ENCODE assay signal across 29 cellular contexts in genomic region chr3:139778884-139779283, GRCh38.
"Had no signal": no experiment of that assay in that cellular context is flagged by ENCODE, and none has a peak within 500 bp of the region (broad histone marks: within the 10 kb centered on the region; RNA-seq: fewer than 3 reads in every experiment).

No MANE protein-coding gene starts in this region.

- H3K9me3 ChIP-seq: left lung, lower lobe of right lung, neutrophil, suprapubic skin, thoracic aorta, tibial artery, uterus had no signal

- H3K4me3 ChIP-seq: left lung, lower lobe of right lung, skin epidermis, suprapubic skin, thoracic aorta, tibial artery, uterus had no signal

- H3K36me3 Mint-ChIP-seq: immature natural killer cell, naive B cell, natural killer cell, type B pancreatic cell had no signal

- H3K27me3 ChIP-seq: left lung, neutrophil, suprapubic skin, tibial artery, uterus had no signal

- H3K27me3 Mint-ChIP-seq: stimulated activated naive CD8-positive, alpha-beta T cell treated with anti-CD3 and anti-CD28 coated beads, Interleukin-15, Interleukin-2, amounts not matched to agents 100 ng/mL and 50 ng/mL, for 24 hours had no signal

- H3K4me1 Mint-ChIP-seq: immature natural killer cell, naive B cell, natural killer cell had no signal

- H3K27ac Mint-ChIP-seq: immature natural killer cell; naive B cell; natural killer cell; progenitor cell of endocrine pancreas; stimulated activated naive CD8-positive, alpha-beta T cell treated with anti-CD3 and anti-CD28 coated beads, Interleukin-15, Interleukin-2, amounts not matched to agents 100 ng/mL and 50 ng/mL, for 24 hours; type B pancreatic cell had no signal

- H3K9me3 Mint-ChIP-seq: immature natural killer cell; natural killer cell; neural crest cell; stimulated activated naive CD8-positive, alpha-beta T cell treated with anti-CD3 and anti-CD28 coated beads, Interleukin-15, Interleukin-2, amounts not matched to agents 100 ng/mL and 50 ng/mL, for 24 hours; type B pancreatic cell had no signal

- H3K4me1 ChIP-seq: left lung, lower lobe of right lung, suprapubic skin, tibial artery, uterus had no signal

- ATAC-seq: left colon, left lung, lower lobe of right lung, natural killer cell, sciatic nerve had no signal

- DNase-seq: head of caudate nucleus; hypothalamus; immature natural killer cell; kidney; left colon; left lung; lower lobe of right lung; mammary epithelial cell; mesenchymal stem cell; naive B cell; natural killer cell; occipital lobe; right cardiac atrium; stimulated activated CD4-positive, alpha-beta T cell treated with anti-CD3 and anti-CD28 coated beads, Interleukin-12 subunit alpha, Interleukin-12 subunit beta, amount 100 ng/mL, for 4 hours; stimulated activated CD4-positive, alpha-beta T cell treated with anti-CD3 and anti-CD28 coated beads, Interleukin-15, amount 100 ng/mL, for 24 hours; stimulated activated CD4-positive, alpha-beta T cell treated with anti-CD3 and anti-CD28 coated beads, Interleukin-2, amount 100 ng/mL, for 24 hours; stimulated activated CD4-positive, alpha-beta T cell treated with anti-CD3 and anti-CD28 coated beads, Interleukin-4, amount 100 ng/mL, for 1 hour; stimulated activated naive CD4-positive, alpha-beta T cell; tibial artery; uterus had no signal

- H3K4me3 Mint-ChIP-seq: immature natural killer cell; naive B cell; natural killer cell; neural crest cell; stimulated activated naive CD8-positive, alpha-beta T cell treated with anti-CD3 and anti-CD28 coated beads, Interleukin-15, Interleukin-2, amounts not matched to agents 100 ng/mL and 50 ng/mL, for 24 hours; type B pancreatic cell had no signal

- H3K27ac ChIP-seq: left lung, lower lobe of right lung, neutrophil, skin epidermis, suprapubic skin, thoracic aorta, tibial artery, uterus had no signal

- H3K36me3 ChIP-seq: left lung, lower lobe of right lung, neutrophil, suprapubic skin, thoracic aorta, tibial artery, uterus had no signal
